In the genomic region with DNA sequence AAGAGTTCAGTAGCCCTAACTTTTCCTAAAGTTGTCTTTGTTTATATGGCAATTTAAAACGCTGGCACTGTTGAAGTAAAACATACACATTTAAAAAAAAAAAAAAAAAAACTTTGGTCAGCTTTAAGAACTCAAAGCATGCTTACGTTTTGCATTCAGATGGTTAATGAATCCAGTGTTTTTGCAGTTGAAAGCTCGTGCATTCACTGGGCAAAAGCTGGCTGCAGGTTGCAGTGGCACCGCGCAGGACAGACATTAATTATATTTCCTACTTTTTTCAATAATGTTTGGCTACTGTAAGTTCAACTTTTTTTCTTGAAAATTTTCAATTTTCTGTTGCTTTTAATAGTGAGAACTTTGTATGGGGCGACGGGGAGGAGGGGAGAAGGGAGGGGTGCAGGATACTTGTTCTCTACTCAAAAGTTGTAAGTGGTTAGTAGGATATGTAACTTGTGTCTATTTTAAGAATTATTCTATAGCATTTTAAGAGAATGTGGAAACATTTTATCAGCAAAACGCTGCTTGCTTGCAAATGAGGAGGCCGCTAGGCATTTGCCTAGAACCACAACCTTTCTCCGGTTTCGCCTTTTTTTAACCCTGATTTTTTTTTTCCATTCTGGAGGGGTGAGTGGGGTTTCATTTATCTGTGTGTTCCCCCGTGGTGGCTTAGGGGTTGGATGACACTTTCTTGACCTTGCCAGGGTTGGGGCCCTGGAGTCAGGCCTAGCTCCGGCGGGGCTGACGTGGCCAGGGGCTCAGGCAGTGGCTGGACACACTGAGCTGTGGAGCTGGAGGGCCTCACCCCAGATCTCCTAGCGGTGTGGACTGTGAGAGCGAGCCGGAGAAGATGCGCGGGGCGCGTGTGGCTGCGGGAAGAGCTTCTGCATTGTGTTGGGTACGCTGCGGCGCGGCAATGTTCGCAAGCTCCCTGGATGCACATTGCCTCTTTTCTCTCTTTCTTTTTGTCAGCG, we compare ENCODE assay signal across 11 cellular contexts. TPM values are rescaled to one million over a fixed set of nuclear protein-coding genes. Genes with fewer than 3 reads are reported as not detected.
DNase-seq lines count a peak whose midpoint lies in the region; ATAC-seq and TF ChIP-seq lines count a peak whose summit lies in the region.
"Had no signal": no experiment of that assay in that cellular context is flagged by ENCODE, and none has a peak within 500 bp of the region (broad histone marks: within the 10 kb centered on the region; RNA-seq: fewer than 3 reads in every experiment).

No MANE protein-coding gene starts in this region.

- peaks cover 11% of the 10 kb centered on the region for H3K36me3 Mint-ChIP-seq in activated CD8-positive, alpha-beta memory T cell treated with anti-CD3 and anti-CD28 coated beads, Interleukin-2, amount 10 ng/mL, durations not matched to agents 7 days and 5 days

- H3K36me3 ChIP-seq in brain microvascular endothelial cell (replicated peaks) (peaks cover 43% of the 10 kb centered on the region), left lung (no peaks in the 10 kb centered on the region)
- H3K36me3 ChIP-seq: BLaER1 treated with 17β-estradiol and CSF1 and Interleukin-3, amounts not matched to agents 10 nM and 100 nM had no signal

- no peak for DNase-seq in activated CD8-positive, alpha-beta memory T cell treated with anti-CD3 and anti-CD28 coated beads, Interleukin-2, amount 10 ng/mL, durations not matched to agents 7 days and 5 days
- DNase-seq in activated CD8-positive, alpha-beta memory T cell treated with anti-CD3 and anti-CD28 coated beads, Interleukin-2, amount 50 U/mL, for 4 hours: no peak
- DNase-seq in brain microvascular endothelial cell: no peak
- DNase-seq in left lung: peak in 1 of 2 donors; percentile 66
- DNase-seq in C1 segment of cervical spinal cord (lab: John Stamatoyannopoulos, UW): no peak
- no peak for DNase-seq in GM10248 (ENCODE audit: extremely low spot score)
- DNase-seq in GM20000 (ENCODE audit: low spot score): no peak
- DNase-seq: left ventricle myocardium superior, NCI-H1048 had no signal

- peaks cover 68% of the 10 kb centered on the region for H3K27me3 Mint-ChIP-seq in activated CD8-positive, alpha-beta memory T cell treated with anti-CD3 and anti-CD28 coated beads, Interleukin-2, amount 10 ng/mL, durations not matched to agents 7 days and 5 days

- TF ChIP-seq CTCF in brain microvascular endothelial cell (IDR thresholded peaks at IDR 0.05; ENCODE audit: low read depth, low read length, missing control alignments) (peak; percentile 8), left lung (IDR thresholded peaks at IDR 0.05) (no peak), GM10248 (IDR thresholded peaks at IDR 0.05; ENCODE audit: control extremely low read depth, extremely low read depth, low read depth, missing control alignments) (no peak), GM20000 (IDR thresholded peaks at IDR 0.05; ENCODE audit: extremely low read depth, missing control alignments) (no peak)

- H3K9me3 Mint-ChIP-seq in activated CD8-positive, alpha-beta memory T cell treated with anti-CD3 and anti-CD28 coated beads, Interleukin-2, amount 10 ng/mL, durations not matched to agents 7 days and 5 days (ENCODE audit: low read depth): no peaks in the 10 kb centered on the region

- CTCF ChIA-PET in activated CD8-positive, alpha-beta memory T cell treated with anti-CD3 and anti-CD28 coated beads, Interleukin-2, amount 10 ng/mL, durations not matched to agents 7 days and 5 days (lab: Charles Lee): interaction anchor here (1.1 to 2.7 kb wide), 2 partner anchors 10 to 21 kb away, joined by 5 to 11 read pairs; no protein-coding TSS in a partner anchor
- CTCF ChIA-PET in GM10248 (lab: Yijun Ruan, JAX): interaction anchor here (1.3 to 1.8 kb wide), 5 partner anchors 10 to 1263 kb away, joined by 3 to 7 read pairs (median 6); no protein-coding TSS in a partner anchor

- intact Hi-C loops in left lung (cut with DNase I): loop anchor here in 1 of 2 donors (10.0 kb wide), 1 partner anchor 208 kb away; no protein-coding TSS in a partner anchor

- H3K4me3 ChIP-seq in brain microvascular endothelial cell (ENCODE audit: low read depth, low read length) (peak overlapping the region; percentile 68), left lung (peak overlapping the region; percentile 33 to 43)
- H3K4me3 ChIP-seq: BLaER1 treated with 17β-estradiol and CSF1 and Interleukin-3, amounts not matched to agents 10 nM and 100 nM had no signal

- H3K9me3 ChIP-seq in left lung: no peaks in the 10 kb centered on the region

- peaks cover 26% of the 10 kb centered on the region for H3K4me1 Mint-ChIP-seq in activated CD8-positive, alpha-beta memory T cell treated with anti-CD3 and anti-CD28 coated beads, Interleukin-2, amount 10 ng/mL, durations not matched to agents 7 days and 5 days

- peaks cover 0 to 17% of the 10 kb centered on the region in 2 donors for H3K4me1 ChIP-seq in left lung

- no peaks in the 10 kb centered on the region for H3K27me3 ChIP-seq in brain microvascular endothelial cell (replicated peaks)
- H3K27me3 ChIP-seq in left lung: peaks cover 43 to 100% of the 10 kb centered on the region in 2 donors

- no peak for ATAC-seq in activated CD8-positive, alpha-beta memory T cell treated with anti-CD3 and anti-CD28 coated beads, Interleukin-2, amount 10 ng/mL, durations not matched to agents 7 days and 5 days
- peak; percentile 2 for ATAC-seq in left lung
- ATAC-seq: left ventricle myocardium superior had no signal

- POLR2A ChIA-PET in GM10248 (lab: Yijun Ruan, JAX): no interaction called here

- in situ Hi-C loops in brain microvascular endothelial cell (cut with HindIII; ENCODE audit: low pct_ligation_motif_present, low sequenced_read_pairs): no loop called here

- H3K4me3 Mint-ChIP-seq in activated CD8-positive, alpha-beta memory T cell treated with anti-CD3 and anti-CD28 coated beads, Interleukin-2, amount 10 ng/mL, durations not matched to agents 7 days and 5 days: no peak overlapping the region

- H3K27ac ChIP-seq in brain microvascular endothelial cell (peak overlapping the region; percentile 76), left lung (peak overlapping the region; percentile 23 to 57), temporal lobe (ENCODE audit: low read depth, low read length) (peak overlapping the region; percentile 83)
- H3K27ac ChIP-seq: BLaER1 treated with 17β-estradiol and CSF1 and Interleukin-3, amounts not matched to agents 10 nM and 100 nM had no signal

- H3K27ac Mint-ChIP-seq in activated CD8-positive, alpha-beta memory T cell treated with anti-CD3 and anti-CD28 coated beads, Interleukin-2, amount 10 ng/mL, durations not matched to agents 7 days and 5 days: peak overlapping the region; percentile 72

RNA-seq across cellular contexts. Expression of a gene that starts 4.2 kb away (rescaled TPM):
- not detected for total RNA-seq in activated CD8-positive, alpha-beta memory T cell treated with anti-CD3 and anti-CD28 coated beads, Interleukin-2, amount 10 ng/mL, durations not matched to agents 7 days and 5 days
- total RNA-seq in left lung: 10 to 100 TPM; 50.7 to 69.1 TPM
- 36.1 TPM for total RNA-seq in temporal lobe

RNA-seq across cellular contexts. Expression of a gene that starts 6.2 kb away (rescaled TPM):
- not detected for total RNA-seq in activated CD8-positive, alpha-beta memory T cell treated with anti-CD3 and anti-CD28 coated beads, Interleukin-2, amount 10 ng/mL, durations not matched to agents 7 days and 5 days
- 10 to 100 TPM; 10.5 to 18.3 TPM for total RNA-seq in left lung
- 50.4 TPM for total RNA-seq in temporal lobe

Comparison
In these comparisons a context has a peak if more than half of its experiments do, and no peak if none do; other contexts are left out.
1. RNA of a gene that starts 4.2 kb away (total RNA-seq): 50.7 to 69.1 TPM in left lung and 36.1 TPM in temporal lobe (single experiment); not detected in activated CD8-positive, alpha-beta memory T cell treated with anti-CD3 and anti-CD28 coated beads, Interleukin-2, amount 10 ng/mL, durations not matched to agents 7 days and 5 days; every median in the first group is over 10 times any median in the second.
2. RNA of a gene that starts 6.2 kb away (total RNA-seq): 50.4 TPM in temporal lobe (single experiment) and 10.5 to 18.3 TPM in left lung; not detected in activated CD8-positive, alpha-beta memory T cell treated with anti-CD3 and anti-CD28 coated beads, Interleukin-2, amount 10 ng/mL, durations not matched to agents 7 days and 5 days; every median in the first group is over 10 times any median in the second.
3. Peak in every context shown above with its lines, with median percentiles within 50 percentile points of each other: H3K27ac ChIP-seq.